In genomic region chr6:107789361-107789760, GRCh38 we compare ENCODE assay signal across 28 cellular contexts. TPM values are rescaled to one million over a fixed set of nuclear protein-coding genes. Genes with fewer than 3 reads are reported as not detected.
"Had no signal": no experiment of that assay in that cellular context is flagged by ENCODE, and none has a peak within 500 bp of the region (broad histone marks: within the 10 kb centered on the region; RNA-seq: fewer than 3 reads in every experiment).

No MANE protein-coding gene starts in this region.

- ATAC-seq: activated CD4-positive, CD25-positive, alpha-beta regulatory T cell treated with anti-CD3 and anti-CD28 coated beads, Interleukin-2, amount 50 U/mL, for 24 hours; activated T-cell treated with anti-CD3 and anti-CD28 coated beads, Interleukin-2, amount 50 U/mL, for 4 hours; esophagus mucosa; left ventricle myocardium superior; right lobe of liver; stimulated activated naive CD8-positive, alpha-beta T cell treated with anti-CD3 and anti-CD28 coated beads, Interleukin-15, amount 100 ng/mL, for 72 hours had no signal

- H3K27me3 ChIP-seq: adrenal gland, ascending aorta, right lobe of liver had no signal

- H3K4me3 ChIP-seq: adrenal gland, ascending aorta, right lobe of liver, skin epidermis, tibial artery had no signal

- H3K4me1 Mint-ChIP-seq: mesothelial cell of epicardium had no signal

- H3K27me3 Mint-ChIP-seq: activated CD4-positive, alpha-beta T cell treated with anti-CD3 and anti-CD28 coated beads, Interleukin-2, amount 10 ng/mL, durations not matched to agents 24 days and 14 days; stimulated activated naive CD8-positive, alpha-beta T cell treated with anti-CD3 and anti-CD28 coated beads, Interleukin-15, amount 100 ng/mL, for 72 hours had no signal

- H3K4me3 Mint-ChIP-seq: activated CD4-positive, alpha-beta T cell treated with anti-CD3 and anti-CD28 coated beads, Interleukin-2, amount 10 ng/mL, durations not matched to agents 24 days and 14 days; activated naive CD4-positive, alpha-beta T cell treated with anti-CD3 and anti-CD28 coated beads for 36 hours; activated T-cell treated with anti-CD3 and anti-CD28 coated beads, Interleukin-2, amount 50 U/mL, for 4 hours; mesothelial cell of epicardium; nephron; stimulated activated naive CD8-positive, alpha-beta T cell treated with anti-CD3 and anti-CD28 coated beads, Interleukin-15, amount 100 ng/mL, for 72 hours; T-helper 2 cell treated with Interferon-gamma antibody and Interleukin-4, amounts not matched to agents 5 μg/mL and 100 μg/mL, for 36 hours had no signal

- H3K27ac ChIP-seq: adrenal gland, ascending aorta, brain microvascular endothelial cell, right lobe of liver, skin epidermis, tibial artery, VCaP had no signal

- H3K9me3 ChIP-seq: adrenal gland, ascending aorta, right lobe of liver, tibial artery had no signal

- H3K9me3 Mint-ChIP-seq: activated CD4-positive, alpha-beta T cell treated with anti-CD3 and anti-CD28 coated beads, Interleukin-2, amount 10 ng/mL, durations not matched to agents 24 days and 14 days; activated naive CD4-positive, alpha-beta T cell treated with anti-CD3 and anti-CD28 coated beads for 36 hours; activated T-cell treated with anti-CD3 and anti-CD28 coated beads, Interleukin-2, amount 50 U/mL, for 4 hours; mesothelial cell of epicardium; nephron; stimulated activated naive CD8-positive, alpha-beta T cell treated with anti-CD3 and anti-CD28 coated beads, Interleukin-15, amount 100 ng/mL, for 72 hours; T-helper 2 cell treated with Interferon-gamma antibody and Interleukin-4, amounts not matched to agents 5 μg/mL and 100 μg/mL, for 36 hours had no signal

- H3K36me3 ChIP-seq: adrenal gland, ascending aorta, brain microvascular endothelial cell, right lobe of liver, tibial artery had no signal

- H3K4me1 ChIP-seq: adrenal gland, ascending aorta, right lobe of liver, tibial artery had no signal

- DNase-seq: activated CD4-positive, alpha-beta T cell treated with anti-CD3 and anti-CD28 coated beads, Interleukin-2, amount 10 ng/mL, durations not matched to agents 24 days and 14 days; activated CD8-positive, alpha-beta memory T cell treated with anti-CD3 and anti-CD28 coated beads for 24 hours; activated CD8-positive, alpha-beta memory T cell treated with anti-CD3 and anti-CD28 coated beads, Interleukin-2, amount 50 U/mL, for 4 hours; activated naive CD4-positive, alpha-beta T cell treated with anti-CD3 and anti-CD28 coated beads for 36 hours; activated T-cell treated with anti-CD3 and anti-CD28 coated beads, Interleukin-2, amount 50 U/mL, for 4 hours; adrenal gland; brain microvascular endothelial cell; caudate nucleus; dermis blood vessel endothelial cell; effector memory CD4-positive, alpha-beta T cell; glutamatergic neuron; hippocampal formation; left ventricle myocardium superior; mammary epithelial cell; nucleus accumbens; right lobe of liver; stimulated activated CD4-positive, alpha-beta T cell treated with anti-CD3 and anti-CD28 coated beads, Interleukin-1b, Interleukin-23, amount 100 ng/mL, for 48 hours; stimulated activated naive CD8-positive, alpha-beta T cell treated with anti-CD3 and anti-CD28 coated beads, Interleukin-15, amount 100 ng/mL, for 72 hours; tibial artery had no signal

- H3K36me3 Mint-ChIP-seq: mesothelial cell of epicardium had no signal

- H3K27ac Mint-ChIP-seq: activated CD4-positive, alpha-beta T cell treated with anti-CD3 and anti-CD28 coated beads, Interleukin-2, amount 10 ng/mL, durations not matched to agents 24 days and 14 days; activated naive CD4-positive, alpha-beta T cell treated with anti-CD3 and anti-CD28 coated beads for 36 hours; mesothelial cell of epicardium; stimulated activated naive CD8-positive, alpha-beta T cell treated with anti-CD3 and anti-CD28 coated beads, Interleukin-15, amount 100 ng/mL, for 72 hours; T-helper 2 cell treated with Interferon-gamma antibody and Interleukin-4, amounts not matched to agents 5 μg/mL and 100 μg/mL, for 36 hours had no signal

RNA-seq across cellular contexts. Expression of gene SCML4, which starts 34.8 kb away (rescaled TPM):
- total RNA-seq: ascending aorta, dermis blood vessel endothelial cell, endothelial cell of umbilical vein, mammary epithelial cell, mesothelial cell of epicardium had no signal
- polyA plus RNA-seq: endothelial cell of umbilical vein, mammary epithelial cell had no signal
